ENCODE assay signal across 1 cellular context in genomic region chr5:73591102-73591695, GRCh38.
TF ChIP-seq lines count a peak whose summit lies in the region.

No MANE protein-coding gene starts in this region.

TF ChIP-seq in H1, 55 proteins besides CTCF, POLR2A, EP300 and RAD21:
- TF ChIP-seq ATF3 (IDR thresholded peaks at IDR 0.05; ENCODE audit: insufficient read depth, low read depth, low read length) (no peak), BACH1 (IDR thresholded peaks at IDR 0.05; ENCODE audit: low read length) (no peak), NRF1 (IDR thresholded peaks at IDR 0.05; ENCODE audit: low read depth, low read length) (no peak), CEBPB (IDR thresholded peaks at IDR 0.05; ENCODE audit: low read depth, low read length) (no peak), CHD7 (IDR thresholded peaks at IDR 0.05; ENCODE audit: insufficient replicate concordance, low read length) (no peak), KDM4A (IDR thresholded peaks at IDR 0.05; ENCODE audit: low read depth, low read length, severe bottlenecking) (no peak), YY1 (IDR thresholded peaks at IDR 0.05; ENCODE audit: low read depth, low read length) (no peak), RBBP5 (IDR thresholded peaks at IDR 0.05; ENCODE audit: borderline replicate concordance, low read depth, low read length) (no peak), CREB1 (IDR thresholded peaks at IDR 0.05) (no peak), ATF2 (IDR thresholded peaks at IDR 0.05; ENCODE audit: low read length) (no peak), ZNF274 (IDR thresholded peaks at IDR 0.05; ENCODE audit: borderline replicate concordance, extremely low read depth, low read length) (no peak), CBX8 (IDR thresholded peaks at IDR 0.05; ENCODE audit: borderline replicate concordance, low read depth, low read length) (no peak), SP1 (IDR thresholded peaks at IDR 0.05; ENCODE audit: low read depth, low read length) (no peak), CBX5 (IDR thresholded peaks at IDR 0.05; ENCODE audit: low read depth, low read length) (no peak), SIX5 (IDR thresholded peaks at IDR 0.05; ENCODE audit: low read depth, low read length) (no peak)
